In genomic region chr4:147749811-147750321, GRCh38 we compare ENCODE assay signal across 10 cellular contexts. TPM values are rescaled to one million over a fixed set of nuclear protein-coding genes. Genes with fewer than 3 reads are reported as not detected.
DNase-seq lines count a peak whose midpoint lies in the region; ATAC-seq, FAIRE-seq and TF ChIP-seq lines count a peak whose summit lies in the region.
"Had no signal": no experiment of that assay in that cellular context is flagged by ENCODE, and none has a peak within 500 bp of the region (broad histone marks: within the 10 kb centered on the region; RNA-seq: fewer than 3 reads in every experiment).

No MANE protein-coding gene starts in this region.

- intact Hi-C loops in Right ventricle myocardium superior (cut with DNase I), result no loop called here
- intact Hi-C loops in HepG2 (cut with micrococcal nuclease; ENCODE audit: unreplicated experiment), result no loop called here

- in situ Hi-C loops in HepG2 (cut with HindIII; ENCODE audit: extremely low pct_ligation_motif_present, low pct_unique_long_range_greater_than_20kb), result no loop called here

- BruUV-seq in HepG2 (replicated peaks; lab: Mats Ljungman, UMichigan), result no TSS peak

- no peak overlapping the region for H3K4me3 ChIP-seq in HepG2 (replicated peaks in 1 of 3; ENCODE audit: insufficient read depth in 1 of 3, low read depth in 2 of 3, low read length in 3 of 3)
- H3K4me3 ChIP-seq: SK-N-MC had no signal

- ATAC-seq in GM19035 (IDR thresholded peaks at IDR 0.05; ENCODE audit: unreplicated experiment) (peak; percentile 94), HG02571 (IDR thresholded peaks at IDR 0.05; ENCODE audit: unreplicated experiment) (peak; percentile 92), HG03520 (IDR thresholded peaks at IDR 0.05; ENCODE audit: unreplicated experiment) (peak; percentile 95), Right ventricle myocardium superior (ENCODE audit: poor library complexity) (no peak), HepG2 (no peak)
- ATAC-seq: activated T-cell treated with anti-CD3 and anti-CD28 coated beads, Interleukin-2, amount 50 U/mL, for 4 hours had no signal

- DNase-seq in kidney tubule cell (ENCODE audit: low spot score) (peak; percentile 64), OCI-M2 (lab: John Stamatoyannopoulos, UW; ENCODE audit: unreplicated experiment) (no peak), Right ventricle myocardium superior (no peak), HepG2 (ENCODE audit: low spot score) (no peak)
- no peak for DNase-seq in stimulated activated CD4-positive, alpha-beta T cell treated with anti-CD3 and anti-CD28 coated beads, Interleukin-4, amount 100 ng/mL, for 24 hours
- DNase-seq: activated T-cell treated with anti-CD3 and anti-CD28 coated beads, Interleukin-2, amount 50 U/mL, for 4 hours had no signal

- no peak for TF ChIP-seq EP300 in HepG2 (IDR thresholded peaks at IDR 0.05; ENCODE audit: low read depth in 2 of 2, low read length in 2 of 2)
- no peak for TF ChIP-seq EP300 in HepG2 (CRISPR knock-in tag; IDR thresholded peaks at IDR 0.05; ENCODE audit: borderline replicate concordance)

- H3K27me3 ChIP-seq in HepG2 (ENCODE audit: control insufficient read depth in 1 of 2, insufficient read depth in 2 of 2, low read length in 2 of 2), result no peaks in the 10 kb centered on the region

- POLR2A ChIA-PET in HepG2 (lab: Yijun Ruan, JAX), result no interaction called here

- TF ChIP-seq CTCF in HepG2 (CRISPR knock-in tag; IDR thresholded peaks at IDR 0.05), result no peak

- no peak overlapping the region for H3K9ac ChIP-seq in HepG2 (ENCODE audit: insufficient read depth, low read depth, low read length)

- no peaks in the 10 kb centered on the region for H3K9me3 ChIP-seq in HepG2 (ENCODE audit: low read length)

- TF ChIP-seq POLR2A in HepG2 (IDR thresholded peaks at IDR 0.05; ENCODE audit: insufficient read depth in 1 of 2, low read depth in 2 of 2, low read length in 2 of 2), result no peak

- no peaks in the 10 kb centered on the region for H3K36me3 ChIP-seq in HepG2 (replicated peaks in 1 of 2; ENCODE audit: control insufficient read depth in 1 of 2, insufficient read depth in 2 of 2, low read length in 2 of 2)

- no peaks in the 10 kb centered on the region for H4K20me1 ChIP-seq in HepG2 (ENCODE audit: insufficient read depth, low read length)

- TF ChIP-seq RAD21 in HepG2 (CRISPR knock-in tag; IDR thresholded peaks at IDR 0.05), result no peak

- CTCF ChIA-PET in HepG2 (lab: Yijun Ruan, JAX; ENCODE audit: low intra/inter-chr PET ratio, low total read pairs), result no interaction called here

- WGBS in HepG2 (ENCODE audit: low lambda C conversion rate), result 44% methylated on average over 3 of the region's 3 CpGs

- no peak for FAIRE-seq in HepG2 (lab: Jason Lieb, UNC)

- H3K4me1 ChIP-seq in HepG2 (ENCODE audit: insufficient read depth, low read length), result no peaks in the 10 kb centered on the region

- H3K4me2 ChIP-seq in HepG2 (ENCODE audit: low read depth, low read length), result no peak overlapping the region

- H2AFZ ChIP-seq in HepG2 (ENCODE audit: low read length), result no peak overlapping the region

- no peak overlapping the region for H3K27ac ChIP-seq in HepG2 (ENCODE audit: extremely low read length, insufficient read depth, low read length)
- H3K27ac ChIP-seq: SK-N-MC had no signal

- no peaks in the 10 kb centered on the region for H3K79me2 ChIP-seq in HepG2 (ENCODE audit: insufficient read depth, low read length)

TF ChIP-seq in HepG2, 621 proteins besides CTCF, POLR2A, EP300 and RAD21:
- TF ChIP-seq ZFP90 (CRISPR knock-in tag; IDR thresholded peaks at IDR 0.05; ENCODE audit: borderline replicate concordance) (no peak), ZNF724P (CRISPR knock-in tag; IDR thresholded peaks at IDR 0.05; ENCODE audit: borderline replicate concordance) (no peak), MXI1 (IDR thresholded peaks at IDR 0.05; ENCODE audit: borderline replicate concordance, low read depth, low read length) (no peak), ZSCAN9 (CRISPR knock-in tag; IDR thresholded peaks at IDR 0.05; ENCODE audit: borderline replicate concordance) (no peak), BHLHE40 (IDR thresholded peaks at IDR 0.05; ENCODE audit: low read length) (no peak), ZNF292 (CRISPR knock-in tag; IDR thresholded peaks at IDR 0.05; ENCODE audit: borderline replicate concordance, low read depth) (no peak)

RNA-seq across cellular contexts. Expression of gene ARHGAP10, which starts 18.0 kb away (rescaled TPM):
- 64.0 TPM for total RNA-seq in Right ventricle myocardium superior
- total RNA-seq in HepG2 (2016; rRNA removed; fragmentation: Illumina TruSeq; extraction: Trizol), result 1.6 TPM in 2 replicates
- 2.0 and 2.5 TPM in 2 replicates for total RNA-seq in HepG2 (2016; cell fraction: cytosol; rRNA removed; fragmentation: Illumina TruSeq; extraction: Trizol; ENCODE audit: low read depth)
- total RNA-seq in HepG2 (2016; cell fraction: insoluble cytoplasmic fraction; rRNA removed; fragmentation: Illumina TruSeq; extraction: Trizol), result 1.8 and 1.9 TPM in 2 replicates
- total RNA-seq in HepG2 (2016; cell fraction: membrane; rRNA removed; fragmentation: Illumina TruSeq; extraction: Trizol), result 1.4 TPM in 2 replicates
- total RNA-seq in HepG2 (2016; cell fraction: nucleus; rRNA removed; fragmentation: Illumina TruSeq; extraction: Trizol), result 3.0 and 3.3 TPM in 2 replicates
- polyA plus RNA-seq in HepG2 (2011; rRNA removed), result 0.39 and 0.45 TPM in 2 replicates
- polyA plus RNA-seq in HepG2 (2011; cell fraction: cytosol; rRNA removed), result 0.25 and 0.41 TPM in 2 replicates
- 0.45 and 0.52 TPM in 2 replicates for polyA plus RNA-seq in HepG2 (2011; cell fraction: nucleus; rRNA removed)
- 0.28 and 0.37 TPM in 2 replicates for polyA plus RNA-seq in HepG2 (2012)
- polyA plus RNA-seq in HepG2 (2016; cell fraction: cytosol; fragmentation: Illumina TruSeq; extraction: Trizol; ENCODE audit: low read depth), result 0.10 and 0.16 TPM in 2 replicates
- 1.3 and 1.4 TPM in 2 replicates for polyA plus RNA-seq in HepG2 (2016; cell fraction: insoluble cytoplasmic fraction; fragmentation: Illumina TruSeq; extraction: Trizol; ENCODE audit: low read depth)
- 0.26 and 0.31 TPM in 2 replicates for polyA plus RNA-seq in HepG2 (2016; cell fraction: membrane; fragmentation: Illumina TruSeq; extraction: Trizol; ENCODE audit: low read depth)
- 1.0 and 1.2 TPM in 2 replicates for polyA plus RNA-seq in HepG2 (2016; cell fraction: nucleus; fragmentation: Illumina TruSeq; extraction: Trizol; ENCODE audit: insufficient read depth, low read depth)
- 0.66 and 10.5 TPM in 2 replicates for polyA minus RNA-seq in HepG2 (2011; rRNA and poly(A)+ RNA removed; ENCODE audit: low replicate concordance)
- polyA minus RNA-seq in HepG2 (2011; cell fraction: cytosol; rRNA and poly(A)+ RNA removed), result 0.53 and 0.59 TPM in 2 replicates
- polyA minus RNA-seq in HepG2 (2011; cell fraction: nucleus; rRNA and poly(A)+ RNA removed), result 1.7 and 3.1 TPM in 2 replicates

Comparison
In these comparisons a context has a peak if more than half of its experiments do, and no peak if none do; other contexts are left out.
1. ATAC-seq: peak in GM19035 (single experiment), HG02571 (single experiment) and HG03520 (single experiment); none in Right ventricle myocardium superior (single experiment) and HepG2 (single experiment).
2. RNA of gene ARHGAP10, which starts 18.0 kb away (total RNA-seq): 64.0 TPM in Right ventricle myocardium superior (single experiment); 1.4 to 3.3 TPM in HepG2; every median in the first group is over 10 times any median in the second.